ENCODE assay signal across 11 cellular contexts in genomic region chr10:79145517-79146470, GRCh38.
DNase-seq lines count a peak whose midpoint lies in the region; ATAC-seq and TF ChIP-seq lines count a peak whose summit lies in the region.
"Had no signal": no experiment of that assay in that cellular context is flagged by ENCODE, and none has a peak within 500 bp of the region (broad histone marks: within the 10 kb centered on the region; RNA-seq: fewer than 3 reads in every experiment).

No MANE protein-coding gene starts in this region.

- H3K36me3 Mint-ChIP-seq in activated CD4-positive, alpha-beta T cell treated with anti-CD3 and anti-CD28 coated beads, Interleukin-2, amount 10 ng/mL, durations not matched to agents 7 days and 5 days (ENCODE audit: low read depth) = peaks cover 3% of the 10 kb centered on the region

- H3K36me3 ChIP-seq in mucosa of rectum (ENCODE audit: control insufficient read depth in 2 of 2, insufficient read depth in 2 of 2, low read length in 2 of 2) (peaks cover 3 to 29% of the 10 kb centered on the region in 2 donors), thoracic aorta (peaks cover 10% of the 10 kb centered on the region)

- H3K27me3 Mint-ChIP-seq in activated CD4-positive, alpha-beta T cell treated with anti-CD3 and anti-CD28 coated beads, Interleukin-2, amount 10 ng/mL, durations not matched to agents 7 days and 5 days = no peaks in the 10 kb centered on the region

- no peak overlapping the region for H3K4me3 Mint-ChIP-seq in activated CD4-positive, alpha-beta T cell treated with anti-CD3 and anti-CD28 coated beads, Interleukin-2, amount 10 ng/mL, durations not matched to agents 7 days and 5 days

- no peak for DNase-seq in activated CD4-positive, alpha-beta T cell treated with anti-CD3 and anti-CD28 coated beads, Interleukin-2, amount 10 ng/mL, durations not matched to agents 7 days and 5 days
- DNase-seq in activated CD4-positive, alpha-beta T cell treated with anti-CD3 and anti-CD28 coated beads, Interleukin-2, amount 50 U/mL, for 4 hours = no peak
- no peak for DNase-seq in thoracic aorta (ENCODE audit: low spot score)
- DNase-seq in HUDEP-2 (lab: John Stamatoyannopoulos, UW; ENCODE audit: unreplicated experiment in 76 of 76) = no peak
- no peak for DNase-seq in DMS79 (lab: John Stamatoyannopoulos, UW)
- DNase-seq in SKM-1 treated with dmso at 0.1 percent for 144 hours (lab: John Stamatoyannopoulos, UW; ENCODE audit: unreplicated experiment) = no peak
- DNase-seq: GOT3, NCI-H526 had no signal

- peaks cover 55 to 57% of the 10 kb centered on the region in 2 donors for H3K4me1 ChIP-seq in mucosa of rectum (ENCODE audit: control insufficient read depth in 2 of 2, insufficient read depth in 2 of 2, low read length in 2 of 2)
- H3K4me1 ChIP-seq in thoracic aorta (ENCODE audit: control insufficient read depth in 1 of 2, low read depth in 2 of 2) = peaks cover 43 to 59% of the 10 kb centered on the region in 2 donors

- H3K9me3 ChIP-seq in mucosa of rectum (ENCODE audit: control insufficient read depth in 2 of 2, low read length in 2 of 2) = no peaks in the 10 kb centered on the region
- H3K9me3 ChIP-seq in thoracic aorta = no peaks in the 10 kb centered on the region

- peaks cover 78% of the 10 kb centered on the region for H3K4me1 Mint-ChIP-seq in activated CD4-positive, alpha-beta T cell treated with anti-CD3 and anti-CD28 coated beads, Interleukin-2, amount 10 ng/mL, durations not matched to agents 7 days and 5 days

- H3K27ac ChIP-seq in angular gyrus (ENCODE audit: low read depth, low read length) (peak overlapping the region; percentile 51), mucosa of rectum (ENCODE audit: low read depth in 2 of 2, low read length in 2 of 2) (peak overlapping the region; percentile 67 to 86), thoracic aorta (peak overlapping the region; percentile 56 to 97)
- H3K27ac ChIP-seq: VCaP had no signal

- H3K4me3 ChIP-seq in mucosa of rectum (ENCODE audit: low read length in 2 of 2) (no peak overlapping the region), thoracic aorta (no peak overlapping the region)

- POLR2A ChIA-PET in activated CD4-positive, alpha-beta T cell treated with anti-CD3 and anti-CD28 coated beads, Interleukin-2, amount 10 ng/mL, durations not matched to agents 7 days and 5 days (lab: Charles Lee) = no interaction called here

- no peak for TF ChIP-seq CTCF in thoracic aorta (IDR thresholded peaks at IDR 0.05)

- H3K27ac Mint-ChIP-seq in activated CD4-positive, alpha-beta T cell treated with anti-CD3 and anti-CD28 coated beads, Interleukin-2, amount 10 ng/mL, durations not matched to agents 7 days and 5 days = peak overlapping the region; percentile 88

- H3K27me3 ChIP-seq in mucosa of rectum (ENCODE audit: control insufficient read depth in 2 of 2, insufficient read depth in 2 of 2, low read length in 2 of 2) (no peaks in the 10 kb centered on the region), thoracic aorta (replicated peaks; ENCODE audit: insufficient read depth) (no peaks in the 10 kb centered on the region)

- ATAC-seq in thoracic aorta (ENCODE audit: insufficient number of reproducible peaks, low FRiP score, low read depth) = no peak

- H3K9ac ChIP-seq in mucosa of rectum (ENCODE audit: low read depth in 1 of 2, low read length in 2 of 2) = peak overlapping the region in 1 of 2 donors; percentile 46

- no peaks in the 10 kb centered on the region for H3K9me3 Mint-ChIP-seq in activated CD4-positive, alpha-beta T cell treated with anti-CD3 and anti-CD28 coated beads, Interleukin-2, amount 10 ng/mL, durations not matched to agents 7 days and 5 days

- CTCF ChIA-PET in activated CD4-positive, alpha-beta T cell treated with anti-CD3 and anti-CD28 coated beads, Interleukin-2, amount 10 ng/mL, durations not matched to agents 7 days and 5 days (lab: Charles Lee) = no interaction called here
